In genomic region chr20:32971703-32972161, GRCh38 we compare ENCODE assay signal across 8 cellular contexts. TPM values are rescaled to one million over a fixed set of nuclear protein-coding genes. Genes with fewer than 3 reads are reported as not detected.
A peak's percentile ranks its signal among the peaks of the same experiment; 100 is the strongest.
DNase-seq lines count a peak whose midpoint lies in the region; ATAC-seq and TF ChIP-seq lines count a peak whose summit lies in the region.

No MANE protein-coding gene starts in this region.

- TF ChIP-seq CTCF in GM06990 (IDR thresholded peaks at IDR 0.05; ENCODE audit: insufficient read depth, low read length, poor library complexity, severe bottlenecking) (no peak), heart right ventricle (IDR thresholded peaks at IDR 0.05) (no peak), upper lobe of right lung (IDR thresholded peaks at IDR 0.05) (no peak), GM10266 (IDR thresholded peaks at IDR 0.05; ENCODE audit: control insufficient read depth, insufficient read depth, low read depth, missing control alignments) (no peak)

- H3K27ac ChIP-seq in heart right ventricle = peak overlapping the region in 7 of 10 donors; percentile 19 to 79 (median 46)
- H3K27ac ChIP-seq in upper lobe of right lung = peak overlapping the region; percentile 55

- DNase-seq in GM06990 (ENCODE audit: extremely low read depth, insufficient read length) (peak; percentile 41), NCI-H2107 treated with DMSO at 0.1 percent for 48 hours (lab: John Stamatoyannopoulos, UW; ENCODE audit: unreplicated experiment) (peak; percentile 39), heart right ventricle (no peak), upper lobe of right lung (no peak), GM10266 (ENCODE audit: extremely low spot score) (no peak), SK-N-DZ (ENCODE audit: low spot score) (no peak), epidermal melanocyte (ENCODE audit: insufficient read length, low spot score) (no peak)

- intact Hi-C loops in heart right ventricle (cut with DNase I) = no loop called here
- intact Hi-C loops in upper lobe of right lung (cut with DNase I) = no loop called here

- H3K4me1 ChIP-seq in heart right ventricle (peaks cover 0 to 27% (median 8%) of the 10 kb centered on the region in 9 donors), upper lobe of right lung (peaks cover 5% of the 10 kb centered on the region)

- WGBS in heart right ventricle, 2 donors = 23 to 33% methylated on average over 6 of the region's 6 CpGs

- H3K36me3 ChIP-seq in GM06990 (ENCODE audit: control insufficient read depth, insufficient read depth, low read length) = no peaks in the 10 kb centered on the region
- H3K36me3 ChIP-seq in heart right ventricle = no peaks in the 10 kb centered on the region
- no peaks in the 10 kb centered on the region for H3K36me3 ChIP-seq in upper lobe of right lung

- ATAC-seq in GM21529 (IDR thresholded peaks at IDR 0.05; ENCODE audit: unreplicated experiment) = peak; percentile 13
- ATAC-seq in heart right ventricle = peak in 4 of 8 donors; percentile 22 to 75 (median 34)
- ATAC-seq in upper lobe of right lung = no peak

- H3K9me3 ChIP-seq in heart right ventricle (no peaks in the 10 kb centered on the region), upper lobe of right lung (no peaks in the 10 kb centered on the region)

- H3K27me3 ChIP-seq in GM06990 (replicated peaks; ENCODE audit: control insufficient read depth, insufficient read depth, low read length) (no peaks in the 10 kb centered on the region), heart right ventricle (no peaks in the 10 kb centered on the region), upper lobe of right lung (no peaks in the 10 kb centered on the region)

- H3K4me3 ChIP-seq in GM06990 (replicated peaks; ENCODE audit: low read depth, low read length) = no peak overlapping the region
- no peak overlapping the region for H3K4me3 ChIP-seq in heart right ventricle
- H3K4me3 ChIP-seq in upper lobe of right lung = no peak overlapping the region

RNA-seq across cellular contexts. Expression of gene SUN5, which starts 32.5 kb away (rescaled TPM):
- total RNA-seq in heart right ventricle (not detected), upper lobe of right lung (not detected)
- polyA plus RNA-seq in heart right ventricle = not detected
- polyA plus RNA-seq in SK-N-DZ (2014; cell fraction: cytosol; rRNA removed) = not detected in 2 replicates
- polyA plus RNA-seq in SK-N-DZ (2014; cell fraction: nucleus; rRNA removed) = not detected in 2 replicates

RNA-seq across cellular contexts. Expression of gene BPIFB2, which starts 35.8 kb away (rescaled TPM):
- total RNA-seq in heart right ventricle (not detected), upper lobe of right lung (not detected)
- polyA plus RNA-seq in heart right ventricle = not detected
- polyA plus RNA-seq in SK-N-DZ (2014; cell fraction: cytosol; rRNA removed) = not detected in 2 replicates
- polyA plus RNA-seq in SK-N-DZ (2014; cell fraction: nucleus; rRNA removed) = not detected in 2 replicates

RNA-seq across cellular contexts. Expression of gene BPIFB6, which starts 59.7 kb away (rescaled TPM):
- total RNA-seq in heart right ventricle (not detected), upper lobe of right lung (not detected)
- not detected for polyA plus RNA-seq in heart right ventricle
- polyA plus RNA-seq in SK-N-DZ (2014; cell fraction: cytosol; rRNA removed) = not detected in 2 replicates
- not detected in 2 replicates for polyA plus RNA-seq in SK-N-DZ (2014; cell fraction: nucleus; rRNA removed)

Comparison
In these comparisons a context has a peak if more than half of its experiments do, and no peak if none do; other contexts are left out.
1. DNase-seq: peak in GM06990 (single experiment) and NCI-H2107 treated with DMSO at 0.1 percent for 48 hours (single experiment); none in heart right ventricle (0 of 2), upper lobe of right lung (single experiment), GM10266 (single experiment), SK-N-DZ (single experiment) and epidermal melanocyte (single experiment).